ENCODE assay signal across 18 cellular contexts in genomic region chr20:22475662-22476061, GRCh38.
DNase-seq lines count a peak whose midpoint lies in the region; ATAC-seq and TF ChIP-seq lines count a peak whose summit lies in the region.
"Had no signal": no experiment of that assay in that cellular context is flagged by ENCODE, and none has a peak within 500 bp of the region (broad histone marks: within the 10 kb centered on the region; RNA-seq: fewer than 3 reads in every experiment).

No MANE protein-coding gene starts in this region.

- DNase-seq in NCI-H2227 (lab: John Stamatoyannopoulos, UW; ENCODE audit: unreplicated experiment) (no peak), midbrain (lab: John Stamatoyannopoulos, UW) (no peak), vagina (ENCODE audit: extremely low spot score in 2 of 2) (no peak)
- DNase-seq: activated CD4-positive, CD25-positive, alpha-beta regulatory T cell treated with anti-CD3 and anti-CD28 coated beads, Interleukin-2, amount 50 U/mL, for 72 hours; activated effector memory CD4-positive, alpha-beta T cell treated with anti-CD3 and anti-CD28 coated beads, Interleukin-2, amount 50 U/mL, for 16 hours; CD8-positive, alpha-beta memory T cell; kidney; NCI-H1694 treated with DMSO at 0.1 percent for 48 hours; NCI-H446 treated with DMSO at 0.1 percent for 48 hours; stimulated activated naive CD8-positive, alpha-beta T cell treated with anti-CD3 and anti-CD28 coated beads, Interleukin-15, amount 100 ng/mL, for 72 hours; T-helper 9 cell had no signal

- H3K4me3 ChIP-seq in vagina, result no peak overlapping the region
- H3K4me3 ChIP-seq: ascending aorta, hepatocyte had no signal

- no peaks in the 10 kb centered on the region for H3K36me3 ChIP-seq in vagina
- H3K36me3 ChIP-seq: ascending aorta had no signal

- no peak overlapping the region for H3K27ac ChIP-seq in vagina
- H3K27ac ChIP-seq: ascending aorta, hepatocyte had no signal

- intact Hi-C loops in vagina (cut with DNase I), result no loop called here

- ATAC-seq in GM18505 (IDR thresholded peaks at IDR 0.05; ENCODE audit: unreplicated experiment), result peak; percentile 81
- peak; percentile 94 for ATAC-seq in GM19455 (IDR thresholded peaks at IDR 0.05; ENCODE audit: unreplicated experiment)
- peak; percentile 93 for ATAC-seq in HG02798 (IDR thresholded peaks at IDR 0.05; ENCODE audit: poor library complexity, unreplicated experiment)
- peak; percentile 71 for ATAC-seq in HG03460 (IDR thresholded peaks at IDR 0.05; ENCODE audit: unreplicated experiment)
- no peak for ATAC-seq in HG03139 (IDR thresholded peaks at IDR 0.05; ENCODE audit: unreplicated experiment)
- ATAC-seq: stimulated activated naive CD8-positive, alpha-beta T cell treated with anti-CD3 and anti-CD28 coated beads, Interleukin-15, amount 100 ng/mL, for 72 hours had no signal

- H3K4me1 ChIP-seq in vagina, result no peaks in the 10 kb centered on the region
- H3K4me1 ChIP-seq: ascending aorta had no signal

- H3K9me3 ChIP-seq in vagina, result no peaks in the 10 kb centered on the region
- H3K9me3 ChIP-seq: ascending aorta had no signal

- TF ChIP-seq CTCF in vagina (IDR thresholded peaks at IDR 0.05), result no peak

- no peaks in the 10 kb centered on the region for H3K27me3 ChIP-seq in vagina
- H3K27me3 ChIP-seq: ascending aorta, hepatocyte had no signal

- no peak for TF ChIP-seq POLR2A in GM18505 (IDR thresholded peaks at IDR 0.05; ENCODE audit: borderline replicate concordance, extremely low read depth, insufficient read depth, insufficient read length)
- no peak for TF ChIP-seq POLR2A in vagina (IDR thresholded peaks at IDR 0.05)
